19 cellular contexts compared by ENCODE assay signal in genomic region chrX:47169726-47170515, GRCh38. TPM values are rescaled to one million over a fixed set of nuclear protein-coding genes. Genes with fewer than 3 reads are reported as not detected.
DNase-seq lines count a peak whose midpoint lies in the region; ATAC-seq and TF ChIP-seq lines count a peak whose summit lies in the region.
"Had no signal": no experiment of that assay in that cellular context is flagged by ENCODE, and none has a peak within 500 bp of the region (broad histone marks: within the 10 kb centered on the region; RNA-seq: fewer than 3 reads in every experiment).

No MANE protein-coding gene starts in this region.

- H2BK15ac ChIP-seq in neuronal stem cell (ENCODE audit: low read length): no peak overlapping the region

- no peak overlapping the region for H2BK5ac ChIP-seq in neuronal stem cell (ENCODE audit: low read length)

- no peaks in the 10 kb centered on the region for H3K9me3 Mint-ChIP-seq in activated CD4-positive, alpha-beta memory T cell treated with anti-CD3 and anti-CD28 coated beads, Interleukin-2, amount 10 ng/mL, durations not matched to agents 7 days and 5 days
- H3K9me3 Mint-ChIP-seq: central memory CD8-positive, alpha-beta T cell; T-helper 2 cell treated with Interferon-gamma antibody and Interleukin-4, amounts not matched to agents 5 μg/mL and 100 μg/mL, for 36 hours had no signal

- H3K4me3 Mint-ChIP-seq in activated CD4-positive, alpha-beta memory T cell treated with anti-CD3 and anti-CD28 coated beads, Interleukin-2, amount 10 ng/mL, durations not matched to agents 7 days and 5 days: no peak overlapping the region
- H3K4me3 Mint-ChIP-seq: B cell; central memory CD8-positive, alpha-beta T cell; T-helper 2 cell treated with Interferon-gamma antibody and Interleukin-4, amounts not matched to agents 5 μg/mL and 100 μg/mL, for 36 hours had no signal

- H3K4me3 ChIP-seq in AG09309 (ENCODE audit: control insufficient read depth, low read depth, low read length) (no peak overlapping the region), fibroblast of mammary gland (ENCODE audit: control insufficient read depth, low read depth, low read length) (no peak overlapping the region), neuronal stem cell (ENCODE audit: low read length in 2 of 2) (no peak overlapping the region)
- H3K4me3 ChIP-seq: transverse colon had no signal

- H3K4ac ChIP-seq in neuronal stem cell (ENCODE audit: low read length): no peak overlapping the region

- no peak for ATAC-seq in HG02759 (IDR thresholded peaks at IDR 0.05; ENCODE audit: unreplicated experiment)

- peaks cover 22 to 59% of the 10 kb centered on the region in 2 donors for H3K36me3 ChIP-seq in neuronal stem cell (replicated peaks in 1 of 2; ENCODE audit: control insufficient read depth in 2 of 2, insufficient read depth in 2 of 2, low read length in 2 of 2)
- H3K36me3 ChIP-seq: transverse colon had no signal

- H3K27ac ChIP-seq in neuronal stem cell (replicated peaks; ENCODE audit: low read length): no peak overlapping the region
- H3K27ac ChIP-seq: transverse colon had no signal

- no peaks in the 10 kb centered on the region for H3K27me3 Mint-ChIP-seq in activated CD4-positive, alpha-beta memory T cell treated with anti-CD3 and anti-CD28 coated beads, Interleukin-2, amount 10 ng/mL, durations not matched to agents 7 days and 5 days
- H3K27me3 Mint-ChIP-seq: B cell; central memory CD8-positive, alpha-beta T cell had no signal

- TF ChIP-seq CTCF in AG09309 (IDR thresholded peaks at IDR 0.05; ENCODE audit: control insufficient read depth, insufficient read depth, low read depth, low read length, missing control alignments): no peak
- no peak for TF ChIP-seq CTCF in fibroblast of mammary gland (conservative IDR thresholded peaks at IDR 0.05; ENCODE audit: control insufficient read depth, insufficient read depth, low read depth, low read length)

- H3K27me3 ChIP-seq in neuronal stem cell (ENCODE audit: control insufficient read depth in 3 of 3, insufficient read depth in 3 of 3, low read depth in 1 of 3, low read length in 3 of 3): peaks cover 0 to 47% (median 0%) of the 10 kb centered on the region in 3 experiments
- H3K27me3 ChIP-seq: transverse colon had no signal

- H4K8ac ChIP-seq in neuronal stem cell (ENCODE audit: low read depth, low read length): no peak overlapping the region

- no peak overlapping the region for H4K91ac ChIP-seq in neuronal stem cell (ENCODE audit: low read depth, low read length, poor library complexity)

- H2AFZ ChIP-seq in neuronal stem cell (ENCODE audit: low read length): no peak overlapping the region

- no peak overlapping the region for H2BK120ac ChIP-seq in neuronal stem cell (ENCODE audit: low read depth, low read length)

- H3K18ac ChIP-seq in neuronal stem cell (ENCODE audit: low read length): no peak overlapping the region

- H3K9ac ChIP-seq in neuronal stem cell (ENCODE audit: low read depth, low read length, poor library complexity): no peak overlapping the region

- no peak overlapping the region for H3K23ac ChIP-seq in neuronal stem cell (ENCODE audit: low read depth, low read length, poor library complexity)

- peak; percentile 8 for DNase-seq in AG09309 (ENCODE audit: low read depth)
- peak; percentile 42 for DNase-seq in NCI-H226
- peak; percentile 64 for DNase-seq in fibroblast of mammary gland (ENCODE audit: low read depth)
- DNase-seq in mesenteric fat pad (ENCODE audit: low spot score): peak; percentile 82
- no peak for DNase-seq in neuronal stem cell (ENCODE audit: low spot score)
- no peak for DNase-seq in activated CD4-positive, alpha-beta memory T cell treated with anti-CD3 and anti-CD28 coated beads, Interleukin-2, amount 10 ng/mL, durations not matched to agents 7 days and 5 days
- no peak for DNase-seq in activated gamma-delta T cell treated with Interleukin-2 at 50 U/mL for 16 hours
- DNase-seq: activated CD4-positive, alpha-beta T cell treated with anti-CD3 and anti-CD28 coated beads, Interleukin-2, amount 50 U/mL, for 4 hours; activated naive CD4-positive, alpha-beta T cell; DMS79; Karpas-422; midbrain; NCI-H1694 treated with DMSO at 0.1 percent for 48 hours; NCI-H69; transverse colon had no signal

- no peak overlapping the region for H2BK12ac ChIP-seq in neuronal stem cell (ENCODE audit: low read length)

- no peaks in the 10 kb centered on the region for H3K9me3 ChIP-seq in neuronal stem cell (replicated peaks in 1 of 2; ENCODE audit: control insufficient read depth in 2 of 2, insufficient read depth in 1 of 2, low read depth in 1 of 2, low read length in 2 of 2)
- H3K9me3 ChIP-seq: transverse colon had no signal

- CTCF ChIA-PET in activated CD4-positive, alpha-beta memory T cell treated with anti-CD3 and anti-CD28 coated beads, Interleukin-2, amount 10 ng/mL, durations not matched to agents 7 days and 5 days (lab: Charles Lee): no interaction called here

- peaks cover 5% of the 10 kb centered on the region for H3K79me1 ChIP-seq in neuronal stem cell (ENCODE audit: low read depth, low read length)

- H3K36me3 Mint-ChIP-seq in activated CD4-positive, alpha-beta memory T cell treated with anti-CD3 and anti-CD28 coated beads, Interleukin-2, amount 10 ng/mL, durations not matched to agents 7 days and 5 days (ENCODE audit: low read depth): peaks cover 24% of the 10 kb centered on the region

- H3K4me1 ChIP-seq in neuronal stem cell (ENCODE audit: control insufficient read depth in 2 of 2, insufficient read depth in 1 of 2, low read depth in 1 of 2, low read length in 2 of 2): no peaks in the 10 kb centered on the region
- H3K4me1 ChIP-seq: transverse colon had no signal

- H3K4me2 ChIP-seq in neuronal stem cell (ENCODE audit: insufficient read depth, low read length, poor library complexity, severe bottlenecking): no peak overlapping the region

- H2AK5ac ChIP-seq in neuronal stem cell (ENCODE audit: low read depth, low read length): no peak overlapping the region

- no peak overlapping the region for H3K14ac ChIP-seq in neuronal stem cell (ENCODE audit: low read length)

- H3K4me1 Mint-ChIP-seq in activated CD4-positive, alpha-beta memory T cell treated with anti-CD3 and anti-CD28 coated beads, Interleukin-2, amount 10 ng/mL, durations not matched to agents 7 days and 5 days: no peaks in the 10 kb centered on the region
- H3K4me1 Mint-ChIP-seq: central memory CD8-positive, alpha-beta T cell had no signal

- no peak overlapping the region for H3K27ac Mint-ChIP-seq in activated CD4-positive, alpha-beta memory T cell treated with anti-CD3 and anti-CD28 coated beads, Interleukin-2, amount 10 ng/mL, durations not matched to agents 7 days and 5 days
- H3K27ac Mint-ChIP-seq: B cell; T-helper 2 cell treated with Interferon-gamma antibody and Interleukin-4, amounts not matched to agents 5 μg/mL and 100 μg/mL, for 36 hours had no signal

- POLR2A ChIA-PET in activated CD4-positive, alpha-beta memory T cell treated with anti-CD3 and anti-CD28 coated beads, Interleukin-2, amount 10 ng/mL, durations not matched to agents 7 days and 5 days (lab: Charles Lee): no interaction called here

- no CpG with 5 or more reads among the region's 13 CpGs for WGBS in neuronal stem cell (ENCODE audit: extremely low coverage in 2 of 2, insufficient read length in 2 of 2, insufficient replicate concordance in 1 of 2), 2 donors

RNA-seq across cellular contexts. Expression of gene UBA1, which starts 23.7 kb away (rescaled TPM):
- 189 TPM for total RNA-seq in mesenteric fat pad
- polyA plus RNA-seq in neuronal stem cell (2013, experiment 1 of 2): 139 TPM
- 137 TPM for polyA plus RNA-seq in neuronal stem cell (2013, experiment 2 of 2)
- 100 to 1,000 TPM; 180 to 187 TPM for total RNA-seq in activated CD4-positive, alpha-beta memory T cell treated with anti-CD3 and anti-CD28 coated beads, Interleukin-2, amount 10 ng/mL, durations not matched to agents 7 days and 5 days

RNA-seq across cellular contexts. Expression of gene RBM10, which starts 24.9 kb away (rescaled TPM):
- total RNA-seq in mesenteric fat pad: 23.6 TPM
- 45.7 TPM for polyA plus RNA-seq in neuronal stem cell (2013, experiment 1 of 2)
- polyA plus RNA-seq in neuronal stem cell (2013, experiment 2 of 2): 43.8 TPM
- total RNA-seq in activated CD4-positive, alpha-beta memory T cell treated with anti-CD3 and anti-CD28 coated beads, Interleukin-2, amount 10 ng/mL, durations not matched to agents 7 days and 5 days: 10 to 100 TPM; 55.3 to 57.0 TPM

RNA-seq across cellular contexts. Expression of gene NDUFB11, which starts 25.4 kb away (rescaled TPM):
- total RNA-seq in mesenteric fat pad: 58.6 TPM
- 136 TPM for polyA plus RNA-seq in neuronal stem cell (2013, experiment 1 of 2)
- polyA plus RNA-seq in neuronal stem cell (2013, experiment 2 of 2): 138 TPM
- 10 to 100 TPM; 89.0 to 89.8 TPM for total RNA-seq in activated CD4-positive, alpha-beta memory T cell treated with anti-CD3 and anti-CD28 coated beads, Interleukin-2, amount 10 ng/mL, durations not matched to agents 7 days and 5 days

RNA-seq across cellular contexts. Expression of gene CDK16, which starts 48.6 kb away (rescaled TPM):
- 80.6 TPM for total RNA-seq in mesenteric fat pad
- 136 TPM for polyA plus RNA-seq in neuronal stem cell (2013, experiment 1 of 2)
- polyA plus RNA-seq in neuronal stem cell (2013, experiment 2 of 2): 138 TPM
- 10 to 100 TPM; 59.6 to 60.0 TPM for total RNA-seq in activated CD4-positive, alpha-beta memory T cell treated with anti-CD3 and anti-CD28 coated beads, Interleukin-2, amount 10 ng/mL, durations not matched to agents 7 days and 5 days

Comparison
In these comparisons a context has a peak if more than half of its experiments do, and no peak if none do; other contexts are left out.
1. DNase-seq: peak in AG09309 (single experiment), NCI-H226 (single experiment), fibroblast of mammary gland (single experiment) and mesenteric fat pad (single experiment); none in neuronal stem cell (single experiment), activated CD4-positive, alpha-beta memory T cell treated with anti-CD3 and anti-CD28 coated beads, Interleukin-2, amount 10 ng/mL, durations not matched to agents 7 days and 5 days (single experiment) and activated gamma-delta T cell treated with Interleukin-2 at 50 U/mL for 16 hours (single experiment).